21 cellular contexts compared by ENCODE assay signal in the genomic region with DNA sequence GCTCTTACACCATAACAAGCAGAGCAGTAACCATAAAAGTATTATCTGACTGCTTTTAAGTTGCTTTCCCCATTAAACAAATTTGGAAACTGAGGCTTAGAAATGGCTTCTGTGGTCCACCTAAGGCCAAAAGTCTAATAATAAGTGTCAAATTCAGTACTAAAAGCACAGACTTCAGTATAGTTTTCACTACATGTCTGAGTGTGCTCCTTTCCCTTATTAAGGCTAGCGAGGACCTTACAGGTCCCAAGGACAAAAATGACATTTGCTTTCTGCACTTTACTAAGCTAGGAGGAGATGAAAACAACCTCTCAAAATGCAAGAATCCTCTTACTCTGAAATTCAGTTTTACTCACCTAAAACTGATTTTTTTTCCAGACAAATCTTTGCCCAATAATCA.
DNase-seq lines count a peak whose midpoint lies in the region; ATAC-seq, FAIRE-seq and TF ChIP-seq lines count a peak whose summit lies in the region.
"Had no signal": no experiment of that assay in that cellular context is flagged by ENCODE, and none has a peak within 500 bp of the region (broad histone marks: within the 10 kb centered on the region; RNA-seq: fewer than 3 reads in every experiment).

No MANE protein-coding gene starts in this region.

- H3K4me3 ChIP-seq in pancreas = no peak overlapping the region
- H3K4me3 ChIP-seq: BLaER1, GM23338 had no signal

- peaks cover 27% of the 10 kb centered on the region for H3K27me3 Mint-ChIP-seq in activated T-cell treated with anti-CD3 and anti-CD28 coated beads, Interleukin-2, amount 50 U/mL, for 72 hours (ENCODE audit: low read depth)
- H3K27me3 Mint-ChIP-seq in activated T-cell treated with anti-CD3 and anti-CD28 coated beads, Interleukin-2, amount 50 U/mL, for 4 hours (ENCODE audit: low read depth) = no peaks in the 10 kb centered on the region
- H3K27me3 Mint-ChIP-seq: B cell; CD4-positive, CD25-positive, alpha-beta regulatory T cell had no signal

- WGBS in pancreas, 2 donors = 96 to 100% methylated on average over 1 of the region's 1 CpG

- no peaks in the 10 kb centered on the region for H3K9me3 ChIP-seq in pancreas
- H3K9me3 ChIP-seq: BLaER1, Caco-2 had no signal

- DNase-seq in activated T-cell treated with anti-CD3 and anti-CD28 coated beads, Interleukin-2, amount 50 U/mL, for 72 hours = no peak
- no peak for DNase-seq in activated T-cell treated with anti-CD3 and anti-CD28 coated beads, Interleukin-2, amount 50 U/mL, for 4 hours
- DNase-seq in pancreas (no peak), cerebellum (ENCODE audit: low spot score) (no peak)
- DNase-seq: Caco-2; CD4-positive, CD25-positive, alpha-beta regulatory T cell; CD8-positive, alpha-beta T cell; DMS153; DND-41; H9 had no signal

- H3K27me3 ChIP-seq in pancreas = no peaks in the 10 kb centered on the region

- TF ChIP-seq CTCF in pancreas (IDR thresholded peaks at IDR 0.05) = no peak

- no peak overlapping the region for H3K27ac ChIP-seq in pancreas
- H3K27ac ChIP-seq: 22Rv1, BLaER1, C4-2B had no signal

- intact Hi-C loops in pancreas (cut with DNase I) = no loop called here

- peak overlapping the region; percentile 72 for H3K27ac Mint-ChIP-seq in activated T-cell treated with anti-CD3 and anti-CD28 coated beads, Interleukin-2, amount 50 U/mL, for 72 hours
- H3K27ac Mint-ChIP-seq: B cell; CD4-positive, CD25-positive, alpha-beta regulatory T cell; CD8-positive, alpha-beta T cell; GM23338 had no signal

- peak; percentile 47 for FAIRE-seq in pancreas (lab: Jason Lieb, UNC)
- FAIRE-seq: A204.1, G401.6, GM12892 had no signal

- no peaks in the 10 kb centered on the region for H3K36me3 ChIP-seq in pancreas
- H3K36me3 ChIP-seq: BLaER1 had no signal

- no peaks in the 10 kb centered on the region for H3K4me1 ChIP-seq in pancreas
- H3K4me1 ChIP-seq: BLaER1, Caco-2 had no signal

- H3K9me3 Mint-ChIP-seq in activated T-cell treated with anti-CD3 and anti-CD28 coated beads, Interleukin-2, amount 50 U/mL, for 72 hours = peaks cover 0 to 2% of the 10 kb centered on the region in 2 donors
- H3K9me3 Mint-ChIP-seq in activated T-cell treated with anti-CD3 and anti-CD28 coated beads, Interleukin-2, amount 50 U/mL, for 4 hours = no peaks in the 10 kb centered on the region
- H3K9me3 Mint-ChIP-seq: CD4-positive, CD25-positive, alpha-beta regulatory T cell; CD8-positive, alpha-beta T cell; GM23338; H9 had no signal

- peak; percentile 23 to 31 for ATAC-seq in activated T-cell treated with anti-CD3 and anti-CD28 coated beads, Interleukin-2, amount 50 U/mL, for 72 hours (replicated peaks in 1 of 2)
- ATAC-seq in activated T-cell treated with anti-CD3 and anti-CD28 coated beads, Interleukin-2, amount 50 U/mL, for 4 hours = no peak
- peak; percentile 45 for ATAC-seq in HG02852 (IDR thresholded peaks at IDR 0.05; ENCODE audit: unreplicated experiment)
- no peak for ATAC-seq in pancreas
- no peak for ATAC-seq in HG03521 (IDR thresholded peaks at IDR 0.05; ENCODE audit: unreplicated experiment)
- ATAC-seq: CD8-positive, alpha-beta T cell; GM23338; HCT116 had no signal

- H3K4me3 Mint-ChIP-seq in activated T-cell treated with anti-CD3 and anti-CD28 coated beads, Interleukin-2, amount 50 U/mL, for 72 hours = peak overlapping the region in 1 of 2 donors; percentile 16
- no peak overlapping the region for H3K4me3 Mint-ChIP-seq in activated T-cell treated with anti-CD3 and anti-CD28 coated beads, Interleukin-2, amount 50 U/mL, for 4 hours
- H3K4me3 Mint-ChIP-seq: B cell; CD4-positive, CD25-positive, alpha-beta regulatory T cell; CD8-positive, alpha-beta T cell; GM23338; H9 had no signal

- H3K4me1 Mint-ChIP-seq in activated T-cell treated with anti-CD3 and anti-CD28 coated beads, Interleukin-2, amount 50 U/mL, for 72 hours (ENCODE audit: low read depth) = peaks cover 37% of the 10 kb centered on the region
- H3K4me1 Mint-ChIP-seq in activated T-cell treated with anti-CD3 and anti-CD28 coated beads, Interleukin-2, amount 50 U/mL, for 4 hours (ENCODE audit: low read depth) = no peaks in the 10 kb centered on the region
- H3K4me1 Mint-ChIP-seq: B cell had no signal

- H3K36me3 Mint-ChIP-seq in activated T-cell treated with anti-CD3 and anti-CD28 coated beads, Interleukin-2, amount 50 U/mL, for 72 hours (ENCODE audit: insufficient read depth in 2 of 2) = no peaks in the 10 kb centered on the region
- H3K36me3 Mint-ChIP-seq in activated T-cell treated with anti-CD3 and anti-CD28 coated beads, Interleukin-2, amount 50 U/mL, for 4 hours (ENCODE audit: insufficient read depth) = peaks cover 19% of the 10 kb centered on the region

Comparison
In these comparisons a context has a peak if more than half of its experiments do, and no peak if none do; other contexts are left out.
1. ATAC-seq: peak in activated T-cell treated with anti-CD3 and anti-CD28 coated beads, Interleukin-2, amount 50 U/mL, for 72 hours (2 of 2) and HG02852 (single experiment); none in activated T-cell treated with anti-CD3 and anti-CD28 coated beads, Interleukin-2, amount 50 U/mL, for 4 hours (0 of 2), pancreas (0 of 4) and HG03521 (single experiment).